Comparison of ENCODE assay signal across 28 cellular contexts in the genomic region with DNA sequence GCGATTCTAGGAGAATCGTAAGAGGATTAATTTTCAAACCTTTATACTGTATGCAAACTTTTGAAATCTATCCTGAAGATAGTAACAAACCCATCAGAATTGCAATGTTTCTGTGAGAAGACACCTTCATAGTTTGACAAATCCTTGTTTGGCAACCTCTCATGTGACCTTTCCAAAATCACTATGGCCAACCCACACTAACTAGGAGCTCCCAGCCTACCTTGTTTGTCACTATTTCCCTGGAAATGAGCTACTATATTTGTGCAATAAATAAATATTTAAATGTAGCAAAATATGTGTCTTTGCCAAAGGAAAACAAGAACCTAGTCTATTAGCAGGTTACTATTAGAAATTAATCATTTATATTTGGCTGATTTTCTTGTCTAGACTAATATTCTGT.
A peak's percentile ranks its signal among the peaks of the same experiment; 100 is the strongest.
DNase-seq lines count a peak whose midpoint lies in the region; ATAC-seq, FAIRE-seq and TF ChIP-seq lines count a peak whose summit lies in the region.
"Had no signal": no experiment of that assay in that cellular context is flagged by ENCODE, and none has a peak within 500 bp of the region (broad histone marks: within the 10 kb centered on the region; RNA-seq: fewer than 3 reads in every experiment).

No MANE protein-coding gene starts in this region.

- no peak for TF ChIP-seq EP300 in HepG2 (IDR thresholded peaks at IDR 0.05; ENCODE audit: low read depth in 2 of 2, low read length in 2 of 2)
- TF ChIP-seq EP300 in HepG2 (CRISPR knock-in tag; IDR thresholded peaks at IDR 0.05; ENCODE audit: borderline replicate concordance) = no peak

- H3K4me1 ChIP-seq in right lobe of liver (peaks cover 0 to 23% (median 11%) of the 10 kb centered on the region in 4 donors), HepG2 (ENCODE audit: insufficient read depth, low read length) (no peaks in the 10 kb centered on the region)
- H3K4me1 ChIP-seq: A549; BE2C; BLaER1; BLaER1 treated with 17β-estradiol and CSF1 and Interleukin-3, amounts not matched to agents 10 nM and 100 nM; Caco-2 had no signal

- POLR2A ChIA-PET in HepG2 (lab: Yijun Ruan, JAX) = no interaction called here

- FAIRE-seq in HepG2 (lab: Jason Lieb, UNC) = no peak
- FAIRE-seq: A204.1 had no signal

- TF ChIP-seq CTCF in right lobe of liver (IDR thresholded peaks at IDR 0.05) (no peak), HepG2 (CRISPR knock-in tag; IDR thresholded peaks at IDR 0.05) (no peak)

- DNase-seq in right lobe of liver (no peak), HepG2 (ENCODE audit: low spot score) (no peak)
- DNase-seq: 8988T; ACHN; AML-193; BE2C; C1 segment of cervical spinal cord; Caco-2; Calu3; CD4-positive, alpha-beta memory T cell; CD4-positive, alpha-beta T cell; CD4-positive, CD25-positive, alpha-beta regulatory T cell; CD8-positive, alpha-beta memory T cell; CD8-positive, alpha-beta T cell; COR-L47; DMS 273 treated with DMSO at 0.1 percent for 48 hours; DMS153; DMS53; DMS79; DMS79 treated with DMSO at 0.1 percent for 48 hours; DND-41; EL had no signal

- CTCF ChIA-PET in HepG2 (lab: Yijun Ruan, JAX; ENCODE audit: low intra/inter-chr PET ratio, low total read pairs) = no interaction called here

- no peak overlapping the region for H3K4me2 ChIP-seq in HepG2 (ENCODE audit: low read depth, low read length)
- H3K4me2 ChIP-seq: A549; BLaER1; BLaER1 treated with 17β-estradiol and CSF1 and Interleukin-3, amounts not matched to agents 10 nM and 100 nM had no signal

- no peaks in the 10 kb centered on the region for H4K20me1 ChIP-seq in HepG2 (ENCODE audit: insufficient read depth, low read length)
- H4K20me1 ChIP-seq: BLaER1; BLaER1 treated with 17β-estradiol and CSF1 and Interleukin-3, amounts not matched to agents 10 nM and 100 nM had no signal

- H3K9me3 ChIP-seq in right lobe of liver = no peaks in the 10 kb centered on the region
- no peaks in the 10 kb centered on the region for H3K9me3 ChIP-seq in HepG2 (ENCODE audit: low read length)
- H3K9me3 ChIP-seq: A549; BE2C; BLaER1; BLaER1 treated with 17β-estradiol and CSF1 and Interleukin-3, amounts not matched to agents 10 nM and 100 nM; Caco-2 had no signal

- WGBS in right lobe of liver (ENCODE audit: insufficient coverage, low coverage, low lambda C conversion rate, missing lambda C conversion rate) = 93% methylated on average over 2 of the region's 2 CpGs
- WGBS in HepG2 (ENCODE audit: low lambda C conversion rate) = 38% methylated on average over 2 of the region's 2 CpGs

- TF ChIP-seq POLR2A in right lobe of liver (IDR thresholded peaks at IDR 0.05) (no peak), HepG2 (IDR thresholded peaks at IDR 0.05; ENCODE audit: insufficient read depth in 1 of 2, low read depth in 2 of 2, low read length in 2 of 2) (no peak)

- no peak overlapping the region for H2AFZ ChIP-seq in HepG2 (ENCODE audit: low read length)

- H3K4me3 ChIP-seq in right lobe of liver (no peak overlapping the region), HepG2 (replicated peaks in 1 of 3; ENCODE audit: insufficient read depth in 1 of 3, low read depth in 2 of 3, low read length in 3 of 3) (no peak overlapping the region)
- H3K4me3 ChIP-seq: A549; BLaER1; BLaER1 treated with 17β-estradiol and CSF1 and Interleukin-3, amounts not matched to agents 10 nM and 100 nM had no signal

- no peaks in the 10 kb centered on the region for H3K79me2 ChIP-seq in HepG2 (ENCODE audit: insufficient read depth, low read length)

- no peaks in the 10 kb centered on the region for H3K36me3 ChIP-seq in right lobe of liver
- H3K36me3 ChIP-seq in HepG2 (replicated peaks in 1 of 2; ENCODE audit: control insufficient read depth in 1 of 2, insufficient read depth in 2 of 2, low read length in 2 of 2) = no peaks in the 10 kb centered on the region
- H3K36me3 ChIP-seq: BE2C; BLaER1; BLaER1 treated with 17β-estradiol and CSF1 and Interleukin-3, amounts not matched to agents 10 nM and 100 nM had no signal

- intact Hi-C loops in right lobe of liver (cut with DNase I) (no loop called here), HepG2 (cut with micrococcal nuclease; ENCODE audit: unreplicated experiment) (no loop called here)

- in situ Hi-C loops in HepG2 (cut with HindIII; ENCODE audit: extremely low pct_ligation_motif_present, low pct_unique_long_range_greater_than_20kb) = no loop called here

- no peak for TF ChIP-seq RAD21 in HepG2 (CRISPR knock-in tag; IDR thresholded peaks at IDR 0.05)

- no TSS peak for BruUV-seq in HepG2 (replicated peaks; lab: Mats Ljungman, UMichigan)

- peaks cover 0 to 8% of the 10 kb centered on the region in 2 donors for H3K27me3 ChIP-seq in right lobe of liver
- no peaks in the 10 kb centered on the region for H3K27me3 ChIP-seq in HepG2 (ENCODE audit: control insufficient read depth in 1 of 2, insufficient read depth in 2 of 2, low read length in 2 of 2)
- H3K27me3 ChIP-seq: BE2C had no signal

- ATAC-seq in right lobe of liver (peak; percentile 41 to 67 (median 56)), HepG2 (no peak)
- ATAC-seq: A549; CD8-positive, alpha-beta T cell had no signal

- H3K9ac ChIP-seq in HepG2 (ENCODE audit: insufficient read depth, low read depth, low read length) = no peak overlapping the region
- H3K9ac ChIP-seq: BLaER1; BLaER1 treated with 17β-estradiol and CSF1 and Interleukin-3, amounts not matched to agents 10 nM and 100 nM had no signal

- H3K27ac ChIP-seq in right lobe of liver = no peak overlapping the region
- no peak overlapping the region for H3K27ac ChIP-seq in HepG2 (ENCODE audit: extremely low read length, insufficient read depth, low read length)
- H3K27ac ChIP-seq: 22Rv1; A549; BLaER1; BLaER1 treated with 17β-estradiol and CSF1 and Interleukin-3, amounts not matched to agents 10 nM and 100 nM; C4-2B had no signal

TF ChIP-seq in HepG2, 621 proteins besides CTCF, POLR2A, EP300 and RAD21 (continues in another document):
- TF ChIP-seq, protein P1, sequence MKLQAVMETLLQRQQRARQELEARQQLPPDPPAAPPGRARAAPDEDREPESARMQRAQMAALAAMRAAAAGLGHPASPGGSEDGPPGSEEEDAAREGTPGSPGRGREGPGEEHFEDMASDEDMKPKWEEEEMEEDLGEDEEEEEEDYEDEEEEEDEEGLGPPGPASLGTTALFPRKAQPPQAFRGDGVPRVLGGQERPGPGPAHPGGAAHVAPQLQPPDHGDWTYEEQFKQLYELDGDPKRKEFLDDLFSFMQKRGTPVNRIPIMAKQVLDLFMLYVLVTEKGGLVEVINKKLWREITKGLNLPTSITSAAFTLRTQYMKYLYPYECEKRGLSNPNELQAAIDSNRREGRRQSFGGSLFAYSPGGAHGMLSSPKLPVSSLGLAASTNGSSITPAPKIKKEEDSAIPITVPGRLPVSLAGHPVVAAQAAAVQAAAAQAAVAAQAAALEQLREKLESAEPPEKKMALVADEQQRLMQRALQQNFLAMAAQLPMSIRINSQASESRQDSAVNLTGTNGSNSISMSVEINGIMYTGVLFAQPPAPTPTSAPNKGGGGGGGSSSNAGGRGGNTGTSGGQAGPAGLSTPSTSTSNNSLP (IDR thresholded peaks at IDR 0.05; ENCODE audit: low read depth, low read length) = no peak
- TF ChIP-seq NFE2L2 (IDR thresholded peaks at IDR 0.05; ENCODE audit: low read length) = no peak
- TF ChIP-seq, protein P2, sequence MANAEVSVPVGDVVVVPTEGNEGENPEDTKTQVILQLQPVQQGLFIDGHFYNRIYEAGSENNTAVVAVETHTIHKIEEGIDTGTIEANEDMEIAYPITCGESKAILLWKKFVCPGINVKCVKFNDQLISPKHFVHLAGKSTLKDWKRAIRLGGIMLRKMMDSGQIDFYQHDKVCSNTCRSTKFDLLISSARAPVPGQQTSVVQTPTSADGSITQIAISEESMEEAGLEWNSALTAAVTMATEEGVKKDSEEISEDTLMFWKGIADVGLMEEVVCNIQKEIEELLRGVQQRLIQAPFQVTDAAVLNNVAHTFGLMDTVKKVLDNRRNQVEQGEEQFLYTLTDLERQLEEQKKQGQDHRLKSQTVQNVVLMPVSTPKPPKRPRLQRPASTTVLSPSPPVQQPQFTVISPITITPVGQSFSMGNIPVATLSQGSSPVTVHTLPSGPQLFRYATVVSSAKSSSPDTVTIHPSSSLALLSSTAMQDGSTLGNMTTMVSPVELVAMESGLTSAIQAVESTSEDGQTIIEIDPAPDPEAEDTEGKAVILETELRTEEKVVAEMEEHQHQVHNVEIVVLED (CRISPR knock-in tag; IDR thresholded peaks at IDR 0.05; ENCODE audit: borderline replicate concordance) = no peak
- no peak for TF ChIP-seq NCOA1 (CRISPR knock-in tag; IDR thresholded peaks at IDR 0.05)
- TF ChIP-seq ZNF292 (CRISPR knock-in tag; IDR thresholded peaks at IDR 0.05; ENCODE audit: borderline replicate concordance, low read depth) = no peak
- TF ChIP-seq ZNF678 (CRISPR knock-in tag; IDR thresholded peaks at IDR 0.05) = no peak
- no peak for TF ChIP-seq ZNF766 (CRISPR knock-in tag; IDR thresholded peaks at IDR 0.05; ENCODE audit: borderline replicate concordance)
- TF ChIP-seq, protein P3, sequence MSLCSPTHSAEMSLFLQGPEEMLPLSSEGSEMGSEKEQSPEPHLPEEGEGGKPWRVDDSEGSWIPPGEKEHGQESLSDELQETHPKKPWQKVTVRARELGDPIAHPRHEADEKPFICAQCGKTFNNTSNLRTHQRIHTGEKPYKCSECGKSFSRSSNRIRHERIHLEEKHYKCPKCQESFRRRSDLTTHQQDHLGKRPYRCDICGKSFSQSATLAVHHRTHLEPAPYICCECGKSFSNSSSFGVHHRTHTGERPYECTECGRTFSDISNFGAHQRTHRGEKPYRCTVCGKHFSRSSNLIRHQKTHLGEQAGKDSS (CRISPR knock-in tag; IDR thresholded peaks at IDR 0.05; ENCODE audit: borderline replicate concordance, low read depth) = no peak
